In the genomic region with DNA sequence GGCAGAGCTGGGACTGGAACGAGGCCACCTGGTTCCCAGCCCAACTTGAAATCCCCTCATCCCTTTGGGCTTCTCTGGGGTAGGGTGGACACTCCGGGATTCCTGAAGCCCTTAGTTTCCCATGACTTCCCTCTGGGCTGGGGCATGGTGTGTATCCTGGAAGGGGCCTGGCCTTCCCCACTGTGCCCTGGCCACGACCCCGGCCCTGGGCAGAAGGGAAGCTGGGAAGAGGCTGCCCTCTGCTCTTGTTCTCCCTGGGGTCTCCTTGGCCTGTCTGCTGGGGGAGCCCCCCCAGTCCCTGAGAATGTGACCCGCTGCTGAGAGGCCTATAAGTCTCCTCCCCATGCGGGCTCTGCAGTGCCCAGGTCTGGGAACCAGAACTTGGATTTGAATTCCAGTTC, we compare ENCODE assay signal across 1 cellular context.
TF ChIP-seq lines count a peak whose summit lies in the region.

No MANE protein-coding gene starts in this region.

TF ChIP-seq in IMR-90, 13 proteins besides CTCF, POLR2A, EP300 and RAD21 (continued from another document):
- TF ChIP-seq MAFK (IDR thresholded peaks at IDR 0.05; ENCODE audit: low read depth, low read length) = no peak
- no peak for TF ChIP-seq RCOR1 (IDR thresholded peaks at IDR 0.05; ENCODE audit: insufficient replicate concordance, low read length)
